Comparison of ENCODE assay signal across 22 cellular contexts in genomic region chr11:108680267-108680666, GRCh38.
"Had no signal": no experiment of that assay in that cellular context is flagged by ENCODE, and none has a peak within 500 bp of the region (broad histone marks: within the 10 kb centered on the region; RNA-seq: fewer than 3 reads in every experiment).

No MANE protein-coding gene starts in this region.

- H3K27me3 ChIP-seq: heart left ventricle, spleen, testis, tibial nerve, upper lobe of right lung had no signal

- H3K9me3 ChIP-seq: heart left ventricle, psoas muscle, spleen, testis, tibial nerve, upper lobe of right lung had no signal

- DNase-seq: effector memory CD4-positive, alpha-beta T cell; foreskin melanocyte; heart left ventricle; hippocampal formation; kidney glomerular epithelial cell; mammary epithelial cell; naive thymus-derived CD4-positive, alpha-beta T cell; nephron progenitor cell; psoas muscle; retina; spleen; stimulated activated CD4-positive, alpha-beta T cell treated with anti-CD3 and anti-CD28 coated beads, Interleukin-15, amount 100 ng/mL, for 24 hours; stimulated activated CD4-positive, alpha-beta T cell treated with anti-CD3 and anti-CD28 coated beads, Interleukin-2, amount 100 ng/mL, for 24 hours; stimulated activated CD4-positive, alpha-beta T cell treated with anti-CD3 and anti-CD28 coated beads, Interleukin-4, amount 100 ng/mL, for 4 hours; stimulated activated naive B cell treated with anti-CD40 and anti-IgM and Interleukin-4, amounts not matched to agents 10 μg/mL and 1 μg/mL and 100 μg/mL, for 72 hours; stimulated activated naive CD8-positive, alpha-beta T cell treated with anti-CD3 and anti-CD28 coated beads, Interleukin-15, amount 100 ng/mL, for 72 hours; testis; upper lobe of right lung had no signal

- ATAC-seq: esophagus mucosa; heart left ventricle; left lobe of liver; naive thymus-derived CD4-positive, alpha-beta T cell; psoas muscle; sciatic nerve; stimulated activated naive B cell treated with anti-CD40 and anti-IgM and Interleukin-4, amounts not matched to agents 10 μg/mL and 1 μg/mL and 100 μg/mL, for 72 hours; stimulated activated naive CD8-positive, alpha-beta T cell treated with anti-CD3 and anti-CD28 coated beads, Interleukin-15, amount 100 ng/mL, for 72 hours; upper lobe of right lung had no signal

- H3K27ac ChIP-seq: heart left ventricle, psoas muscle, spleen, testis, tibial nerve, upper lobe of right lung had no signal

- H3K4me3 ChIP-seq: heart left ventricle, psoas muscle, spleen, testis, tibial nerve, upper lobe of right lung had no signal

- H3K4me1 ChIP-seq: heart left ventricle, psoas muscle, spleen, testis, tibial nerve, upper lobe of right lung had no signal
